In the genomic region with DNA sequence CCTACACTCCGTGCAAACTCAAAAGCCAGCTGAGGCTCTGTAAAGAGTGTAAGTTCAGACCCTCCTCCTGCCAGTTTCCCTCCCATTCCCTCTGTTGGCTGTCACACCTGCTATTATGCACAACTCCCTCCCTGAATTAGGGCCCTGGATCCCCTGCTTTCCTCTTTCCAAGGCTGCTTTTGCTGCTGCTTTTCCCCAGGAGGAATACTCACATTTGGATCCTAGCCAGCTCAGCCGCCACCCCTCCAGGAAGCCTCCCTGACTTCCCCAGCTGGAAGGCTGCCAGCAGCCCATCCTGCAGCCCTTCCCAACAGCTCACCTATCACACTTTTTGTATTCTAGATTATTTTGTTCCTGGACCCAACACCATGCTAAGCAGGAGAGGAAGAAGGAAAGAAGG, we compare ENCODE assay signal across 17 cellular contexts. TPM values are rescaled to one million over a fixed set of nuclear protein-coding genes. Genes with fewer than 3 reads are reported as not detected.
DNase-seq lines count a peak whose midpoint lies in the region; ATAC-seq and TF ChIP-seq lines count a peak whose summit lies in the region.
"Had no signal": no experiment of that assay in that cellular context is flagged by ENCODE, and none has a peak within 500 bp of the region (broad histone marks: within the 10 kb centered on the region; RNA-seq: fewer than 3 reads in every experiment).

No MANE protein-coding gene starts in this region.

- H3K4me1 ChIP-seq in PC-3 (ENCODE audit: insufficient read depth, low read length): no peaks in the 10 kb centered on the region
- no peaks in the 10 kb centered on the region for H3K4me1 ChIP-seq in transverse colon
- H3K4me1 ChIP-seq: heart left ventricle, tibial nerve had no signal

- no peak for TF ChIP-seq POLR2A in transverse colon (IDR thresholded peaks at IDR 0.05)

- CTCF ChIA-PET in PC-3 (lab: Charles Lee): no interaction called here

- BruUV-seq in PC-3 (replicated peaks; lab: Mats Ljungman, UMichigan): no TSS peak

- H3K4me3 ChIP-seq in PC-3 (ENCODE audit: low read length): no peak overlapping the region
- H3K4me3 ChIP-seq in transverse colon: no peak overlapping the region
- no peak overlapping the region for H3K4me3 ChIP-seq in H7 (ENCODE audit: insufficient read depth, low read depth, low read length)
- H3K4me3 ChIP-seq: heart left ventricle, tibial nerve had no signal

- H3K36me3 ChIP-seq in PC-3 (ENCODE audit: low read depth, low read length): no peaks in the 10 kb centered on the region
- no peaks in the 10 kb centered on the region for H3K36me3 ChIP-seq in transverse colon
- H3K36me3 ChIP-seq in H7 (replicated peaks; ENCODE audit: control insufficient read depth, insufficient read depth, low read length): no peaks in the 10 kb centered on the region
- H3K36me3 ChIP-seq: heart left ventricle, tibial nerve had no signal

- no peaks in the 10 kb centered on the region for H3K9me3 ChIP-seq in PC-3 (ENCODE audit: low read length)
- H3K9me3 ChIP-seq in transverse colon: no peaks in the 10 kb centered on the region
- H3K9me3 ChIP-seq: heart left ventricle had no signal

- H3K27me3 ChIP-seq in PC-3 (ENCODE audit: low read length): no peaks in the 10 kb centered on the region
- H3K27me3 ChIP-seq in transverse colon: no peaks in the 10 kb centered on the region
- H3K27me3 ChIP-seq in H7 (ENCODE audit: control insufficient read depth, insufficient read depth, low read length): no peaks in the 10 kb centered on the region
- H3K27me3 ChIP-seq: tibial nerve had no signal

- H3K27ac ChIP-seq in PC-3 (ENCODE audit: low read length) (no peak overlapping the region), transverse colon (no peak overlapping the region)
- H3K27ac ChIP-seq: heart left ventricle, tibial nerve had no signal

- no peak overlapping the region for H2AFZ ChIP-seq in PC-3 (ENCODE audit: low read length)

- no peaks in the 10 kb centered on the region for H3K79me2 ChIP-seq in PC-3 (ENCODE audit: low read length)

- no peak for ATAC-seq in PC-3
- ATAC-seq: activated CD4-positive, alpha-beta T cell treated with anti-CD3 and anti-CD28 coated beads for 36 hours; CD8-positive, alpha-beta T cell; heart left ventricle had no signal

- TF ChIP-seq EP300 in transverse colon (IDR thresholded peaks at IDR 0.05; ENCODE audit: low read depth): no peak

- TF ChIP-seq CTCF in PC-3 (conservative IDR thresholded peaks at IDR 0.05; ENCODE audit: low read depth, low read length) (no peak), transverse colon (IDR thresholded peaks at IDR 0.05) (no peak)

- H3K9ac ChIP-seq in PC-3 (ENCODE audit: low read length): no peak overlapping the region

- whole genome bisulfite sequencing in transverse colon (ENCODE audit: low coverage in 1 of 2), 2 donors: 23 to 40% methylated on average over 1 to 2 of the region's 2 CpGs

- H4K20me1 ChIP-seq in PC-3 (ENCODE audit: low read length): no peaks in the 10 kb centered on the region

- intact Hi-C loops in PC-3 (cut with micrococcal nuclease) (no loop called here), transverse colon (cut with DNase I; ENCODE audit: low total_unique reads) (no loop called here)

- in situ Hi-C loops in transverse colon (cut with MboI; ENCODE audit: low pct_ligation_motif_present in 1 of 4, low pct_unique_long_range_greater_than_20kb in 1 of 4, low sequenced_read_pairs in 3 of 4): no loop called here

- H3F3A ChIP-seq in PC-3 (ENCODE audit: low read length, unreplicated experiment): no peaks in the 10 kb centered on the region

- DNase-seq in NCI-H1417 (lab: John Stamatoyannopoulos, UW): peak; percentile 25 to 61 (median 53)
- no peak for DNase-seq in NCI-H1417 treated with DMSO at 0.1 percent for 48 hours (lab: John Stamatoyannopoulos, UW)
- DNase-seq in NCI-H2227 (lab: John Stamatoyannopoulos, UW; ENCODE audit: unreplicated experiment): peak; percentile 30
- DNase-seq in PC-3: peak; percentile 2
- peak; percentile 8 for DNase-seq in transverse colon
- no peak for DNase-seq in activated CD4-positive, CD25-positive, alpha-beta regulatory T cell (lab: John Stamatoyannopoulos, UW)
- DNase-seq in H7: no peak
- DNase-seq in NOMO-1 (lab: John Stamatoyannopoulos, UW; ENCODE audit: unreplicated experiment in 2 of 2): no peak
- DNase-seq: activated CD4-positive, alpha-beta T cell treated with anti-CD3 and anti-CD28 coated beads for 36 hours; activated gamma-delta T cell treated with Interleukin-2 at 50 U/mL for 16 hours; activated T-cell treated with anti-CD3 and anti-CD28 coated beads, Interleukin-2, amount 50 U/mL, for 1 hour; CD8-positive, alpha-beta T cell; DMS79; heart left ventricle; IMR-90; NCI-H1092 had no signal

- POLR2A ChIA-PET in PC-3 (lab: Charles Lee; ENCODE audit: unreplicated experiment): no interaction called here

- H3K4me2 ChIP-seq in PC-3 (ENCODE audit: low read length): no peak overlapping the region

- H3K9me2 ChIP-seq in PC-3 (replicated peaks; ENCODE audit: low read length): no peaks in the 10 kb centered on the region

RNA-seq across cellular contexts. Expression of gene WDR11, which starts 40.9 kb away (rescaled TPM):
- 29.3 and 37.5 TPM in 2 replicates for total RNA-seq in PC-3 (2014; rRNA removed)
- total RNA-seq in transverse colon: 10 to 100 TPM; 29.5 to 80.0 (median 57.9) TPM
- total RNA-seq in H7 (2014; rRNA removed; shearing (Covaris generic)): 49.5 and 66.7 TPM in 2 replicates

Comparison
In these comparisons a context has a peak if more than half of its experiments do, and no peak if none do; other contexts are left out.
1. DNase-seq: peak in NCI-H1417 (3 of 3), NCI-H2227 (single experiment), PC-3 (single experiment) and transverse colon (single experiment); none in NCI-H1417 treated with DMSO at 0.1 percent for 48 hours (single experiment), activated CD4-positive, CD25-positive, alpha-beta regulatory T cell (0 of 4), H7 (single experiment) and NOMO-1 (0 of 2).